In the genomic region with DNA sequence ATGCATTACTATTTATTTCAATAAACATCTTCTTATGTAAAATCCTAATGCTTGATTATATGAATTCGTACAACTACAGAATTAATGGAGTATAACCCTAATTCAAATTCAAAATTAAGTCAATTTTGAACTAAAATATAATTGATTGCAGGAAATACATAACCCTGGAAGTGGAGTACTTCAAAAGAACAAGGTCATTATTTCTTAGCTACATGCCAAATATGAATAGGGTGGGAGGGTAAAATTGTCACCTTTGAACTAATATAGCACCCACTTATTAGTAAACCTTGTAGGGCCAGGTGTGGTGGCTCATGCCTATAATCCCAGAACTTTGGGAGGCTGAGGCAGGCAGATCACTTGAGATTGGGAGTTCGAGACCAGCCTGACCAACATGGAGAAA, we compare ENCODE assay signal across 33 cellular contexts.
"Had no signal": no experiment of that assay in that cellular context is flagged by ENCODE, and none has a peak within 500 bp of the region (broad histone marks: within the 10 kb centered on the region; RNA-seq: fewer than 3 reads in every experiment).

No MANE protein-coding gene starts in this region.

- H3K36me3 ChIP-seq: adrenal gland, ascending aorta, brain microvascular endothelial cell, breast epithelium, cardiac muscle cell had no signal

- H3K9me3 ChIP-seq: adrenal gland, ascending aorta, body of pancreas, breast epithelium had no signal

- H3K4me3 ChIP-seq: adrenal gland, ascending aorta, body of pancreas, breast epithelium, cardiac muscle cell had no signal

- H3K27ac ChIP-seq: adrenal gland, ascending aorta, body of pancreas, brain microvascular endothelial cell, breast epithelium, cardiac muscle cell had no signal

- FAIRE-seq: astrocyte, bronchial epithelial cell had no signal

- DNase-seq: activated effector memory CD4-positive, alpha-beta T cell treated with anti-CD3 and anti-CD28 coated beads, Interleukin-2, amount 50 U/mL, for 16 hours; activated effector memory CD4-positive, alpha-beta T cell treated with Interleukin-2 at 50 U/mL for 16 hours; activated gamma-delta T cell; activated gamma-delta T cell treated with Interleukin-2 at 50 U/mL for 16 hours; activated naive CD4-positive, alpha-beta T cell; activated naive CD4-positive, alpha-beta T cell treated with anti-CD3 and anti-CD28 coated beads for 36 hours; activated naive CD4-positive, alpha-beta T cell treated with anti-CD3 and anti-CD28 coated beads, Interleukin-2, amount 10 ng/mL, durations not matched to agents 7 days and 5 days; activated naive CD4-positive, alpha-beta T cell treated with anti-CD3 and anti-CD28 coated beads, Interleukin-2, amount 50 U/mL, for 16 hours; activated naive CD4-positive, alpha-beta T cell treated with Interleukin-2 at 50 U/mL for 16 hours; activated naive CD8-positive, alpha-beta T cell treated with anti-CD3 and anti-CD28 coated beads for 36 hours; activated naive CD8-positive, alpha-beta T cell treated with anti-CD3 and anti-CD28 coated beads, Interleukin-2, amount 10 ng/mL, durations not matched to agents 7 days and 5 days; activated naive CD8-positive, alpha-beta T cell treated with anti-CD3 and anti-CD28 coated beads, Interleukin-2, amount 50 U/mL, for 24 hours; activated T-cell treated with anti-CD3 and anti-CD28 coated beads, Interleukin-2, amount 50 U/mL, for 24 hours; activated T-cell treated with anti-CD3 and anti-CD28 coated beads, Interleukin-2, amount 50 U/mL, for 4 hours; activated T-cell treated with anti-CD3 and anti-CD28 coated beads, Interleukin-2, amount 50 U/mL, for 48 hours; activated T-cell treated with anti-CD3 and anti-CD28 coated beads, Interleukin-2, amount 50 U/mL, for 72 hours; adrenal gland; amniotic stem cell; amygdala; anterior cingulate cortex; aorta; body of pancreas; brain microvascular endothelial cell; caudate nucleus; central memory CD4-positive, alpha-beta T cell; cerebellar nuclear complex had no signal

- H3K27me3 ChIP-seq: adrenal gland, ascending aorta, body of pancreas, brain microvascular endothelial cell, breast epithelium had no signal

- ATAC-seq: activated naive CD4-positive, alpha-beta T cell treated with anti-CD3 and anti-CD28 coated beads, Interleukin-2, amount 50 U/mL, for 72 hours; activated naive CD8-positive, alpha-beta T cell treated with anti-CD3 and anti-CD28 coated beads, Interleukin-2, amount 50 U/mL, for 24 hours; activated T-cell treated with anti-CD3 and anti-CD28 coated beads, Interleukin-2, amount 50 U/mL, for 4 hours; activated T-cell treated with anti-CD3 and anti-CD28 coated beads, Interleukin-2, amount 50 U/mL, for 72 hours; activated T-helper 17 cell treated with anti-CD3 and anti-CD28 coated beads, Interleukin-2, amount 50 U/mL, for 72 hours; body of pancreas had no signal

- H3K4me1 ChIP-seq: adrenal gland, ascending aorta, body of pancreas, breast epithelium had no signal
